8 cellular contexts compared by ENCODE assay signal in the genomic region with DNA sequence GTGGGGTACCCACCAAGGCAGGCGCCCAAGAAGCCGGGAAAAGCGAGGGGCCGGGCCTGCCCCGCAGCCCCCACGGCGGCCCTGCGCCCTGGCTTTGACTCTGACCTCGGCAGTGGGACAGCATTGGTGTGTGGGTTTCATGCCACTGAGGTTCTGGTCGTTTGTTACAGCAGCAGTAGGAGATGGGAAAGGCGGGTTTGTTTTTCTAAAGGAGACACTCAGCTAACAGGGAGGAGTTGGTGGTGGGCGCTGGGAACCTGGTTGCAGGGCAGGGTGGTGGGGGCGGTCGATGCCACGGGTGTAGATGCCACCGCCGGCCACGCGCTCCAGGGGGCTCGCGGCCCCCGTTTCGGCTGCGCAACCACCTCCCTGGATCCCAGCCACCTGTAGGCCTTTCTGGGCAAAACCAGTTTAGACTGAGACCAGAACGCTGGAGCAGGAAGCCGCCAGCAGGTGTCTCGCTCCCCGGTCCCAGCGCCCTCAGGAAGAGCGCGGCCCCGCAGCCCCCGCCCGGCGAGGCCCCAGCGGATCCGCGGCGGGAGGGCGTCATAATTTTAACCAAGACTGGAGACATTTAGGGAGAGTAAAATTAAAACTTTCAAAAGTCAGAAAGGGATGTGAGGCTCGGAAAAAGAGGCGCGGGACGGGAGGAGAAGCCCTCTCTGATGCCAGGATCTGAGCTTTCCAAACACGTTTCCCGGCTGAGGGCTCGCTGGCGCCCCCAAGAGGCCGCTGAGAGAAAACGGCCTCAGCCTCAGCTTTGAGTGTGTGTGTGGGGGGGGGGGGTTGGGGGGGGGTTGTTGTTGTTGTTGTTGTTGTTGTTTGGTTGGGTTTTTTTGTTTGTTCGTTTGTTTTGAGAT. TPM values are rescaled to one million over a fixed set of nuclear protein-coding genes. Genes with fewer than 3 reads are reported as not detected.
DNase-seq lines count a peak whose midpoint lies in the region; ATAC-seq, FAIRE-seq and TF ChIP-seq lines count a peak whose summit lies in the region.

No MANE protein-coding gene starts in this region.

- peak; percentile 97 for TF ChIP-seq CTCF in 22Rv1 (IDR thresholded peaks at IDR 0.05)
- TF ChIP-seq CTCF in mesothelial cell of epicardium (IDR thresholded peaks at IDR 0.05; ENCODE audit: unreplicated experiment) = peak; percentile 71

- no peaks in the 10 kb centered on the region for H3K36me3 Mint-ChIP-seq in activated CD4-positive, alpha-beta T cell treated with anti-CD3 and anti-CD28 coated beads, Interleukin-2, amount 10 ng/mL, durations not matched to agents 24 days and 14 days (ENCODE audit: low read depth)
- no peaks in the 10 kb centered on the region for H3K36me3 Mint-ChIP-seq in effector memory CD8-positive, alpha-beta T cell (ENCODE audit: insufficient read depth)
- H3K36me3 Mint-ChIP-seq in mesothelial cell of epicardium = no peaks in the 10 kb centered on the region

- peak; percentile 84 for ATAC-seq in HG03196 (IDR thresholded peaks at IDR 0.05; ENCODE audit: unreplicated experiment)
- peak; percentile 57 for ATAC-seq in effector memory CD8-positive, alpha-beta T cell (replicated peaks)

- H3K27me3 Mint-ChIP-seq in activated CD4-positive, alpha-beta T cell treated with anti-CD3 and anti-CD28 coated beads, Interleukin-2, amount 10 ng/mL, durations not matched to agents 24 days and 14 days = peaks cover 11% of the 10 kb centered on the region
- H3K27me3 Mint-ChIP-seq in effector memory CD8-positive, alpha-beta T cell = peaks cover 4 to 51% of the 10 kb centered on the region in 2 donors
- H3K27me3 Mint-ChIP-seq in mesothelial cell of epicardium (ENCODE audit: low read depth) = peaks cover 3% of the 10 kb centered on the region

- DNase-seq in GM18507 (ENCODE audit: extremely low spot score, insufficient read length, low read depth) = peak; percentile 42
- peak; percentile 75 for DNase-seq in NCI-H460 (ENCODE audit: extremely low read depth, low read depth)
- peak; percentile 87 for DNase-seq in activated CD4-positive, alpha-beta T cell treated with anti-CD3 and anti-CD28 coated beads, Interleukin-2, amount 10 ng/mL, durations not matched to agents 24 days and 14 days
- DNase-seq in effector memory CD8-positive, alpha-beta T cell = peak; percentile 14 to 27 (median 18)
- DNase-seq in mesothelial cell of epicardium (ENCODE audit: low spot score in 2 of 2, unreplicated experiment in 2 of 2) = peak; percentile 61 to 81
- peak; percentile 29 to 38 for DNase-seq in stimulated activated CD8-positive, alpha-beta memory T cell treated with anti-CD3 and anti-CD28 coated beads, Interleukin-2, amount 100 ng/mL, for 48 hours (ENCODE audit: low read depth in 2 of 2)

- intact Hi-C loops in activated CD4-positive, alpha-beta T cell treated with anti-CD3 and anti-CD28 coated beads, Interleukin-2, amount 10 ng/mL, durations not matched to agents 24 days and 14 days (cut with micrococcal nuclease) = no loop called here

- no peaks in the 10 kb centered on the region for H3K9me3 Mint-ChIP-seq in activated CD4-positive, alpha-beta T cell treated with anti-CD3 and anti-CD28 coated beads, Interleukin-2, amount 10 ng/mL, durations not matched to agents 24 days and 14 days
- H3K9me3 Mint-ChIP-seq in effector memory CD8-positive, alpha-beta T cell = no peaks in the 10 kb centered on the region
- no peaks in the 10 kb centered on the region for H3K9me3 Mint-ChIP-seq in mesothelial cell of epicardium

- H3K4me3 Mint-ChIP-seq in activated CD4-positive, alpha-beta T cell treated with anti-CD3 and anti-CD28 coated beads, Interleukin-2, amount 10 ng/mL, durations not matched to agents 24 days and 14 days = peak overlapping the region; percentile 74
- H3K4me3 Mint-ChIP-seq in effector memory CD8-positive, alpha-beta T cell = peak overlapping the region; percentile 23 to 57
- H3K4me3 Mint-ChIP-seq in mesothelial cell of epicardium = peak overlapping the region; percentile 71

- no peaks in the 10 kb centered on the region for H3K4me1 Mint-ChIP-seq in activated CD4-positive, alpha-beta T cell treated with anti-CD3 and anti-CD28 coated beads, Interleukin-2, amount 10 ng/mL, durations not matched to agents 24 days and 14 days
- H3K4me1 Mint-ChIP-seq in effector memory CD8-positive, alpha-beta T cell (ENCODE audit: low read depth in 2 of 2) = peaks cover 0 to 1% of the 10 kb centered on the region in 2 donors
- H3K4me1 Mint-ChIP-seq in mesothelial cell of epicardium = no peaks in the 10 kb centered on the region

- peak; percentile 62 for FAIRE-seq in GM18507 (lab: Jason Lieb, UNC)

- H3K27ac Mint-ChIP-seq in activated CD4-positive, alpha-beta T cell treated with anti-CD3 and anti-CD28 coated beads, Interleukin-2, amount 10 ng/mL, durations not matched to agents 24 days and 14 days = no peak overlapping the region
- no peak overlapping the region for H3K27ac Mint-ChIP-seq in effector memory CD8-positive, alpha-beta T cell
- no peak overlapping the region for H3K27ac Mint-ChIP-seq in mesothelial cell of epicardium

- peak overlapping the region; percentile 41; the same call in 1 of the 2 replicates for H3K27ac ChIP-seq in 22Rv1

RNA-seq across cellular contexts. Expression of gene CIDEA, which starts 17.4 kb away (rescaled TPM):
- total RNA-seq in NCI-H460 (2014; rRNA removed; shearing (Covaris generic)) = not detected in 2 replicates
- polyA plus RNA-seq in NCI-H460 (2014; cell fraction: nucleus; rRNA removed) = not detected in 2 replicates
- total RNA-seq in activated CD4-positive, alpha-beta T cell treated with anti-CD3 and anti-CD28 coated beads, Interleukin-2, amount 10 ng/mL, durations not matched to agents 24 days and 14 days = not detected in 2 replicates
- not detected in 3 replicates for total RNA-seq in mesothelial cell of epicardium

RNA-seq across cellular contexts. Expression of gene TUBB6, which starts 36.4 kb away (rescaled TPM):
- total RNA-seq in NCI-H460 (2014; rRNA removed; shearing (Covaris generic)) = 87.1 and 102 TPM in 2 replicates
- polyA plus RNA-seq in NCI-H460 (2014; cell fraction: nucleus; rRNA removed) = 135 and 145 TPM in 2 replicates
- total RNA-seq in activated CD4-positive, alpha-beta T cell treated with anti-CD3 and anti-CD28 coated beads, Interleukin-2, amount 10 ng/mL, durations not matched to agents 24 days and 14 days = 36.6 and 40.2 TPM in 2 replicates
- total RNA-seq in mesothelial cell of epicardium = 53.1 to 57.5 TPM (median 55.0 TPM) in 3 replicates

Comparison
In these comparisons a context has a peak if more than half of its experiments do, and no peak if none do; other contexts are left out.
1. Peak in every context shown above with its lines: DNase-seq, ATAC-seq and H3K27ac ChIP-seq.
2. DNase-seq: peak in every context shown above with its lines; median percentile 87 in activated CD4-positive, alpha-beta T cell treated with anti-CD3 and anti-CD28 coated beads, Interleukin-2, amount 10 ng/mL, durations not matched to agents 24 days and 14 days; 75 in NCI-H460; 71 in mesothelial cell of epicardium; 42 in GM18507; 34 in stimulated activated CD8-positive, alpha-beta memory T cell treated with anti-CD3 and anti-CD28 coated beads, Interleukin-2, amount 100 ng/mL, for 48 hours; 18 in effector memory CD8-positive, alpha-beta T cell.